10 cellular contexts compared by ENCODE assay signal in genomic region chr22:38172016-38172431, GRCh38. TPM values are rescaled to one million over a fixed set of nuclear protein-coding genes. Genes with fewer than 3 reads are reported as not detected.
DNase-seq lines count a peak whose midpoint lies in the region; ATAC-seq, FAIRE-seq and TF ChIP-seq lines count a peak whose summit lies in the region.
"Had no signal": no experiment of that assay in that cellular context is flagged by ENCODE, and none has a peak within 500 bp of the region (broad histone marks: within the 10 kb centered on the region; RNA-seq: fewer than 3 reads in every experiment).

No MANE protein-coding gene starts in this region.

- peak overlapping the region; percentile 91 for H3K9ac ChIP-seq in endothelial cell of umbilical vein (replicated peaks; ENCODE audit: extremely low read depth, insufficient read depth, low read length)

- no peak overlapping the region for H3K4me3 ChIP-seq in endothelial cell of umbilical vein (replicated peaks in 1 of 3; ENCODE audit: insufficient read depth in 1 of 3, low read depth in 1 of 3, low read length in 3 of 3)

- intact Hi-C loops in Calu3 (cut with micrococcal nuclease; ENCODE audit: unreplicated experiment) = no loop called here
- intact Hi-C loops in endothelial cell of umbilical vein (cut with micrococcal nuclease) = loop anchor here (1.0 to 2.0 kb wide), 2 partner anchors 9 to 57 kb away; partner anchors contain the start of gene PLA2G6

- peak overlapping the region; percentile 1 for H2AFZ ChIP-seq in endothelial cell of umbilical vein (ENCODE audit: low read depth, low read length)

- CTCF ChIA-PET in Calu3 (lab: Charles Lee) (no interaction called here), endothelial cell of umbilical vein (lab: Charles Lee) (interaction anchor here (0.9 to 2.3 kb wide), 4 partner anchors 29 to 74 kb away, joined by 3 to 14 read pairs (median 4); no protein-coding TSS in a partner anchor)

- H3K27ac Mint-ChIP-seq in Calu3 (ENCODE audit: unreplicated experiment) = peak overlapping the region; percentile 95
- H3K27ac Mint-ChIP-seq in progenitor cell of endocrine pancreas = peak overlapping the region; percentile 92

- H3K36me3 ChIP-seq in endothelial cell of umbilical vein (ENCODE audit: control insufficient read depth in 2 of 2, extremely low read depth in 1 of 2, insufficient read depth in 2 of 2, low read length in 2 of 2) = no peaks in the 10 kb centered on the region

- H3K27ac ChIP-seq in endothelial cell of umbilical vein (ENCODE audit: insufficient read depth, low read depth, low read length) = peak overlapping the region; percentile 99

- H3K79me2 ChIP-seq in endothelial cell of umbilical vein (ENCODE audit: control insufficient read depth, insufficient read depth, low read length) = no peaks in the 10 kb centered on the region

- dilution Hi-C loops in endothelial cell of umbilical vein (cut with MboI; ENCODE audit: extremely low pct_ligation_motif_present, low sequenced_read_pairs) = no loop called here

- no peak for FAIRE-seq in endothelial cell of umbilical vein (lab: Jason Lieb, UNC)
- FAIRE-seq in GM12892 (lab: Jason Lieb, UNC) = no peak

- TF ChIP-seq CTCF in Calu3 (IDR thresholded peaks at IDR 0.05; ENCODE audit: unreplicated experiment) (no peak), endothelial cell of umbilical vein (IDR thresholded peaks at IDR 0.05; ENCODE audit: extremely low read depth in 1 of 2, insufficient read depth in 1 of 2, low read depth in 1 of 2, low read length in 2 of 2) (no peak), progenitor cell of endocrine pancreas (IDR thresholded peaks at IDR 0.05; ENCODE audit: unreplicated experiment) (no peak)

- H3K4me3 Mint-ChIP-seq in Calu3 (ENCODE audit: low read depth, unreplicated experiment) (no peak overlapping the region), progenitor cell of endocrine pancreas (ENCODE audit: low read depth) (no peak overlapping the region)
- H3K4me3 Mint-ChIP-seq: activated CD4-positive, alpha-beta T cell treated with anti-CD3 and anti-CD28 coated beads, Interleukin-2, amount 10 ng/mL, durations not matched to agents 7 days and 5 days had no signal

- H3K27me3 Mint-ChIP-seq in Calu3 (ENCODE audit: unreplicated experiment) = no peaks in the 10 kb centered on the region
- H3K27me3 Mint-ChIP-seq in progenitor cell of endocrine pancreas = no peaks in the 10 kb centered on the region
- H3K27me3 Mint-ChIP-seq: activated CD4-positive, alpha-beta T cell treated with anti-CD3 and anti-CD28 coated beads, Interleukin-2, amount 10 ng/mL, durations not matched to agents 7 days and 5 days had no signal

- no peak overlapping the region for H3K4me2 ChIP-seq in endothelial cell of umbilical vein (ENCODE audit: insufficient read depth, low read length)

- H3K9me3 Mint-ChIP-seq in Calu3 (ENCODE audit: low read depth, unreplicated experiment) = no peaks in the 10 kb centered on the region
- no peaks in the 10 kb centered on the region for H3K9me3 Mint-ChIP-seq in progenitor cell of endocrine pancreas (ENCODE audit: low read depth)
- H3K9me3 Mint-ChIP-seq: activated CD4-positive, alpha-beta T cell treated with anti-CD3 and anti-CD28 coated beads, Interleukin-2, amount 10 ng/mL, durations not matched to agents 7 days and 5 days had no signal

- H3K9me1 ChIP-seq in endothelial cell of umbilical vein (replicated peaks; ENCODE audit: control insufficient read depth, extremely low read depth, insufficient read depth, low read length) = no peaks in the 10 kb centered on the region

- BruUV-seq in Calu3 (replicated peaks; lab: Mats Ljungman, UMichigan) = no TSS peak
- no TSS peak for BruUV-seq in endothelial cell of umbilical vein (replicated peaks; lab: Mats Ljungman, UMichigan)

- no peak for ATAC-seq in GM18520 (IDR thresholded peaks at IDR 0.05; ENCODE audit: unreplicated experiment)

- no peaks in the 10 kb centered on the region for H4K20me1 ChIP-seq in endothelial cell of umbilical vein (replicated peaks; ENCODE audit: control insufficient read depth, extremely low read depth, insufficient read depth, low read length)

- POLR2A ChIA-PET in endothelial cell of umbilical vein (lab: Charles Lee) = no interaction called here

- H3K4me1 ChIP-seq in endothelial cell of umbilical vein (ENCODE audit: control insufficient read depth, extremely low read depth, insufficient read depth, low read length) = peaks cover 40% of the 10 kb centered on the region

- no peaks in the 10 kb centered on the region for H3K9me3 ChIP-seq in endothelial cell of umbilical vein (replicated peaks; ENCODE audit: control insufficient read depth, insufficient read depth, low read length)

- DNase-seq in Calu3 (no peak), RPMI7951 (ENCODE audit: low read depth) (peak; percentile 65), endothelial cell of umbilical vein (ENCODE audit: low read depth, low spot score) (peak; percentile 78), progenitor cell of endocrine pancreas (ENCODE audit: low spot score, unreplicated experiment) (no peak), GM12892 (ENCODE audit: insufficient read length) (no peak), NCI-H146 (lab: John Stamatoyannopoulos, UW) (no peak), NCI-H2227 treated with DMSO at 0.1 percent for 48 hours (lab: John Stamatoyannopoulos, UW) (no peak)
- DNase-seq: activated CD4-positive, alpha-beta T cell treated with anti-CD3 and anti-CD28 coated beads, Interleukin-2, amount 10 ng/mL, durations not matched to agents 7 days and 5 days; islet precursor cell had no signal

- TF ChIP-seq POLR2A in endothelial cell of umbilical vein (IDR thresholded peaks at IDR 0.05; ENCODE audit: low read depth, low read length) (no peak), GM12892 (IDR thresholded peaks at IDR 0.05; ENCODE audit: low read depth, low read length) (no peak)

- H3K4me1 Mint-ChIP-seq in Calu3 (ENCODE audit: low read depth, unreplicated experiment) = peaks cover 64% of the 10 kb centered on the region
- peaks cover 10% of the 10 kb centered on the region for H3K4me1 Mint-ChIP-seq in progenitor cell of endocrine pancreas (ENCODE audit: low read depth)

- H3K36me3 Mint-ChIP-seq in Calu3 (ENCODE audit: insufficient read depth, unreplicated experiment) = peaks cover 29% of the 10 kb centered on the region
- H3K36me3 Mint-ChIP-seq in progenitor cell of endocrine pancreas (ENCODE audit: insufficient read depth) = peaks cover 2% of the 10 kb centered on the region

- no peaks in the 10 kb centered on the region for H3K27me3 ChIP-seq in endothelial cell of umbilical vein (ENCODE audit: control insufficient read depth in 2 of 2, insufficient read depth in 2 of 2, low read length in 2 of 2)

TF ChIP-seq in endothelial cell of umbilical vein, 7 proteins besides CTCF, POLR2A, EP300 and RAD21:
- TF ChIP-seq EZH2 (IDR thresholded peaks at IDR 0.05; ENCODE audit: borderline replicate concordance, low read depth, low read length, severe bottlenecking) = no peak
- TF ChIP-seq JUN (IDR thresholded peaks at IDR 0.05; ENCODE audit: borderline replicate concordance, insufficient read depth, insufficient read length, low read depth) = no peak
- TF ChIP-seq FOS (IDR thresholded peaks at IDR 0.05; ENCODE audit: borderline replicate concordance, insufficient read depth, low read length) = no peak
- no peak for TF ChIP-seq GATA2 (IDR thresholded peaks at IDR 0.05; ENCODE audit: insufficient read depth, insufficient read length, low read depth, low read length)
- TF ChIP-seq POLR2AphosphoS5 (IDR thresholded peaks at IDR 0.05; ENCODE audit: insufficient read depth, low read depth, low read length) = no peak
- TF ChIP-seq MAX (IDR thresholded peaks at IDR 0.05; ENCODE audit: insufficient read depth, insufficient read length) = no peak
- TF ChIP-seq MYC (IDR thresholded peaks at IDR 0.05; ENCODE audit: low read depth, low read length) = no peak

RNA-seq across cellular contexts. Expression of gene PLA2G6, which starts 9.6 kb away (rescaled TPM):
- total RNA-seq in Calu3 (2022) (43.5 and 44.0 TPM in 2 replicates), endothelial cell of umbilical vein (10.3 and 11.1 TPM in 2 replicates), progenitor cell of endocrine pancreas (76.0 and 76.4 TPM in 2 replicates)
- total RNA-seq in RPMI7951 (2014; rRNA removed; shearing (Covaris generic)) = 3.7 and 6.8 TPM in 2 replicates
- 6.6 and 9.9 TPM in 2 replicates for polyA plus RNA-seq in endothelial cell of umbilical vein
- polyA plus RNA-seq in endothelial cell of umbilical vein (2011; cell fraction: cytosol; rRNA removed) = 1.8 and 3.7 TPM in 2 replicates
- 62.1 and 69.2 TPM in 2 replicates for polyA plus RNA-seq in endothelial cell of umbilical vein (2011; cell fraction: nucleus; rRNA removed)
- 2.9 and 4.7 TPM in 2 replicates for polyA plus RNA-seq in endothelial cell of umbilical vein (2012)
- 16.0 and 17.4 TPM in 2 replicates for polyA minus RNA-seq in endothelial cell of umbilical vein
- 7.0 TPM for polyA minus RNA-seq in endothelial cell of umbilical vein (2011; cell fraction: cytosol; rRNA and poly(A)+ RNA removed)
- 19.5 and 21.1 TPM in 2 replicates for polyA minus RNA-seq in endothelial cell of umbilical vein (2011; cell fraction: nucleus; rRNA and poly(A)+ RNA removed)
- 16.3 TPM for polyA plus RNA-seq in GM12892 (2012; ENCODE audit: missing spikeins)

RNA-seq across cellular contexts. Expression of gene MAFF, which starts 29.8 kb away (rescaled TPM):
- 62.4 and 64.8 TPM in 2 replicates for total RNA-seq in Calu3 (2022)
- 6.4 and 9.1 TPM in 2 replicates for total RNA-seq in RPMI7951 (2014; rRNA removed; shearing (Covaris generic))
- 59.5 and 61.2 TPM in 2 replicates for total RNA-seq in endothelial cell of umbilical vein
- 29.0 and 30.5 TPM in 2 replicates for polyA plus RNA-seq in endothelial cell of umbilical vein
- 30.6 and 35.8 TPM in 2 replicates for polyA plus RNA-seq in endothelial cell of umbilical vein (2011; cell fraction: cytosol; rRNA removed)
- 23.2 and 24.2 TPM in 2 replicates for polyA plus RNA-seq in endothelial cell of umbilical vein (2011; cell fraction: nucleus; rRNA removed)
- polyA plus RNA-seq in endothelial cell of umbilical vein (2012) = 43.3 and 46.8 TPM in 2 replicates
- 16.2 and 18.6 TPM in 2 replicates for polyA minus RNA-seq in endothelial cell of umbilical vein
- polyA minus RNA-seq in endothelial cell of umbilical vein (2011; cell fraction: cytosol; rRNA and poly(A)+ RNA removed) = 6.8 TPM
- 10.8 and 23.0 TPM in 2 replicates for polyA minus RNA-seq in endothelial cell of umbilical vein (2011; cell fraction: nucleus; rRNA and poly(A)+ RNA removed)
- total RNA-seq in progenitor cell of endocrine pancreas = 8.4 and 10.2 TPM in 2 replicates
- polyA plus RNA-seq in GM12892 (2012; ENCODE audit: missing spikeins) = 3.5 TPM

Comparison
In these comparisons a context has a peak if more than half of its experiments do, and no peak if none do; other contexts are left out.
1. DNase-seq: peak in RPMI7951 (single experiment) and endothelial cell of umbilical vein (single experiment); none in Calu3 (single experiment), progenitor cell of endocrine pancreas (single experiment), GM12892 (single experiment), NCI-H146 (single experiment) and NCI-H2227 treated with DMSO at 0.1 percent for 48 hours (single experiment).